Comparison of ENCODE assay signal across 38 cellular contexts in genomic region chr15:56776839-56777238, GRCh38.
"Had no signal": no experiment of that assay in that cellular context is flagged by ENCODE, and none has a peak within 500 bp of the region (broad histone marks: within the 10 kb centered on the region; RNA-seq: fewer than 3 reads in every experiment).

No MANE protein-coding gene starts in this region.

- ATAC-seq: activated naive CD4-positive, alpha-beta T cell treated with anti-CD3 and anti-CD28 coated beads, Interleukin-2, amount 50 U/mL, for 72 hours; activated naive CD8-positive, alpha-beta T cell treated with anti-CD3 and anti-CD28 coated beads, Interleukin-2, amount 50 U/mL, for 24 hours; activated T-cell treated with anti-CD3 and anti-CD28 coated beads, Interleukin-2, amount 50 U/mL, for 4 hours; activated T-cell treated with anti-CD3 and anti-CD28 coated beads, Interleukin-2, amount 50 U/mL, for 72 hours; activated T-helper 17 cell treated with anti-CD3 and anti-CD28 coated beads, Interleukin-2, amount 50 U/mL, for 72 hours; body of pancreas had no signal

- FAIRE-seq: astrocyte, bronchial epithelial cell had no signal

- H3K36me3 Mint-ChIP-seq: activated naive CD4-positive, alpha-beta T cell treated with anti-CD3 and anti-CD28 coated beads, Interleukin-2, amount 10 ng/mL, durations not matched to agents 7 days and 5 days had no signal

- DNase-seq: activated effector memory CD4-positive, alpha-beta T cell treated with anti-CD3 and anti-CD28 coated beads, Interleukin-2, amount 50 U/mL, for 16 hours; activated effector memory CD4-positive, alpha-beta T cell treated with Interleukin-2 at 50 U/mL for 16 hours; activated gamma-delta T cell; activated gamma-delta T cell treated with Interleukin-2 at 50 U/mL for 16 hours; activated naive CD4-positive, alpha-beta T cell; activated naive CD4-positive, alpha-beta T cell treated with anti-CD3 and anti-CD28 coated beads for 36 hours; activated naive CD4-positive, alpha-beta T cell treated with anti-CD3 and anti-CD28 coated beads, Interleukin-2, amount 10 ng/mL, durations not matched to agents 7 days and 5 days; activated naive CD4-positive, alpha-beta T cell treated with anti-CD3 and anti-CD28 coated beads, Interleukin-2, amount 50 U/mL, for 16 hours; activated naive CD4-positive, alpha-beta T cell treated with Interleukin-2 at 50 U/mL for 16 hours; activated naive CD8-positive, alpha-beta T cell treated with anti-CD3 and anti-CD28 coated beads for 36 hours; activated naive CD8-positive, alpha-beta T cell treated with anti-CD3 and anti-CD28 coated beads, Interleukin-2, amount 10 ng/mL, durations not matched to agents 7 days and 5 days; activated naive CD8-positive, alpha-beta T cell treated with anti-CD3 and anti-CD28 coated beads, Interleukin-2, amount 50 U/mL, for 24 hours; activated T-cell treated with anti-CD3 and anti-CD28 coated beads, Interleukin-2, amount 50 U/mL, for 24 hours; activated T-cell treated with anti-CD3 and anti-CD28 coated beads, Interleukin-2, amount 50 U/mL, for 4 hours; activated T-cell treated with anti-CD3 and anti-CD28 coated beads, Interleukin-2, amount 50 U/mL, for 48 hours; activated T-cell treated with anti-CD3 and anti-CD28 coated beads, Interleukin-2, amount 50 U/mL, for 72 hours; adrenal gland; amniotic stem cell; anterior cingulate cortex; aorta; body of pancreas; brain microvascular endothelial cell; caudate nucleus; central memory CD4-positive, alpha-beta T cell; cerebellar nuclear complex had no signal

- H3K9me3 ChIP-seq: adrenal gland, ascending aorta, body of pancreas, breast epithelium had no signal

- H3K27ac Mint-ChIP-seq: activated naive CD4-positive, alpha-beta T cell treated with anti-CD3 and anti-CD28 coated beads for 36 hours; activated naive CD4-positive, alpha-beta T cell treated with anti-CD3 and anti-CD28 coated beads, Interleukin-2, amount 10 ng/mL, durations not matched to agents 7 days and 5 days; activated naive CD4-positive, alpha-beta T cell treated with anti-CD3 and anti-CD28 coated beads, Interleukin-2, amount 50 U/mL, for 24 hours; activated naive CD4-positive, alpha-beta T cell treated with anti-CD3 and anti-CD28 coated beads, Interleukin-2, amount 50 U/mL, for 72 hours; activated naive CD8-positive, alpha-beta T cell; activated naive CD8-positive, alpha-beta T cell treated with anti-CD3 and anti-CD28 coated beads for 36 hours; activated naive CD8-positive, alpha-beta T cell treated with anti-CD3 and anti-CD28 coated beads, Interleukin-2, amount 10 ng/mL, durations not matched to agents 7 days and 5 days; activated naive CD8-positive, alpha-beta T cell treated with anti-CD3 and anti-CD28 coated beads, Interleukin-2, amount 50 U/mL, for 24 hours; activated T-cell treated with anti-CD3 and anti-CD28 coated beads, Interleukin-2, amount 50 U/mL, for 24 hours; activated T-cell treated with anti-CD3 and anti-CD28 coated beads, Interleukin-2, amount 50 U/mL, for 72 hours; activated T-helper 1 cell treated with anti-CD3 and anti-CD28 coated beads, Interleukin-12 subunit alpha, Interleukin-12 subunit beta, Interleukin-2, Interleukin-4 antibody, amounts not matched to agents 30 ng/mL and 10 ng/mL and 1 ng/mL, durations not matched to agents 14 hours and 24 hours and 36 hours; activated T-helper 17 cell treated with anti-CD3 and anti-CD28 coated beads, Interleukin-2, amount 50 U/mL, for 72 hours; activated T-helper 2 cell treated with anti-CD3 and anti-CD28 coated beads, Interferon-gamma antibody, Interleukin-2, Interleukin-4, amounts not matched to agents 10 μg/mL and 5 μg/mL and 100 μg/mL, durations not matched to agents 14 hours and 24 hours and 36 hours; brain had no signal

- H3K27ac ChIP-seq: adrenal gland, ascending aorta, body of pancreas, brain microvascular endothelial cell, breast epithelium, cardiac muscle cell had no signal

- H3K4me1 Mint-ChIP-seq: brain had no signal

- H3K36me3 ChIP-seq: adrenal gland, ascending aorta, brain microvascular endothelial cell, breast epithelium, cardiac muscle cell had no signal

- H3K27me3 ChIP-seq: adrenal gland, ascending aorta, body of pancreas, brain microvascular endothelial cell, breast epithelium, cardiac muscle cell had no signal

- H3K9me3 Mint-ChIP-seq: activated naive CD4-positive, alpha-beta T cell treated with anti-CD3 and anti-CD28 coated beads for 36 hours; activated naive CD4-positive, alpha-beta T cell treated with anti-CD3 and anti-CD28 coated beads, Interleukin-2, amount 50 U/mL, for 24 hours; activated T-cell treated with anti-CD3 and anti-CD28 coated beads, Interleukin-2, amount 50 U/mL, for 4 hours; activated T-helper 17 cell treated with anti-CD3 and anti-CD28 coated beads, Interleukin-2, amount 50 U/mL, for 72 hours; central memory CD8-positive, alpha-beta T cell had no signal

- H3K4me3 Mint-ChIP-seq: activated naive CD4-positive, alpha-beta T cell treated with anti-CD3 and anti-CD28 coated beads for 36 hours; activated naive CD4-positive, alpha-beta T cell treated with anti-CD3 and anti-CD28 coated beads, Interleukin-2, amount 10 ng/mL, durations not matched to agents 7 days and 5 days; activated naive CD4-positive, alpha-beta T cell treated with anti-CD3 and anti-CD28 coated beads, Interleukin-2, amount 50 U/mL, for 24 hours; activated naive CD8-positive, alpha-beta T cell; activated naive CD8-positive, alpha-beta T cell treated with anti-CD3 and anti-CD28 coated beads for 36 hours; activated naive CD8-positive, alpha-beta T cell treated with anti-CD3 and anti-CD28 coated beads, Interleukin-2, amount 10 ng/mL, durations not matched to agents 7 days and 5 days; activated naive CD8-positive, alpha-beta T cell treated with anti-CD3 and anti-CD28 coated beads, Interleukin-2, amount 50 U/mL, for 24 hours; activated T-cell treated with anti-CD3 and anti-CD28 coated beads, Interleukin-2, amount 50 U/mL, for 24 hours; activated T-cell treated with anti-CD3 and anti-CD28 coated beads, Interleukin-2, amount 50 U/mL, for 4 hours; activated T-cell treated with anti-CD3 and anti-CD28 coated beads, Interleukin-2, amount 50 U/mL, for 72 hours; activated T-helper 1 cell treated with anti-CD3 and anti-CD28 coated beads, Interleukin-12 subunit alpha, Interleukin-12 subunit beta, Interleukin-2, Interleukin-4 antibody, amounts not matched to agents 30 ng/mL and 10 ng/mL and 1 ng/mL, durations not matched to agents 14 hours and 24 hours and 36 hours; activated T-helper 17 cell treated with anti-CD3 and anti-CD28 coated beads, Interleukin-2, amount 50 U/mL, for 72 hours; brain; central memory CD8-positive, alpha-beta T cell had no signal

- H3K4me3 ChIP-seq: adrenal gland, ascending aorta, body of pancreas, breast epithelium, cardiac muscle cell had no signal

- H3K4me1 ChIP-seq: adrenal gland, ascending aorta, breast epithelium had no signal
